Comparison of ENCODE assay signal across 15 cellular contexts in the genomic region with DNA sequence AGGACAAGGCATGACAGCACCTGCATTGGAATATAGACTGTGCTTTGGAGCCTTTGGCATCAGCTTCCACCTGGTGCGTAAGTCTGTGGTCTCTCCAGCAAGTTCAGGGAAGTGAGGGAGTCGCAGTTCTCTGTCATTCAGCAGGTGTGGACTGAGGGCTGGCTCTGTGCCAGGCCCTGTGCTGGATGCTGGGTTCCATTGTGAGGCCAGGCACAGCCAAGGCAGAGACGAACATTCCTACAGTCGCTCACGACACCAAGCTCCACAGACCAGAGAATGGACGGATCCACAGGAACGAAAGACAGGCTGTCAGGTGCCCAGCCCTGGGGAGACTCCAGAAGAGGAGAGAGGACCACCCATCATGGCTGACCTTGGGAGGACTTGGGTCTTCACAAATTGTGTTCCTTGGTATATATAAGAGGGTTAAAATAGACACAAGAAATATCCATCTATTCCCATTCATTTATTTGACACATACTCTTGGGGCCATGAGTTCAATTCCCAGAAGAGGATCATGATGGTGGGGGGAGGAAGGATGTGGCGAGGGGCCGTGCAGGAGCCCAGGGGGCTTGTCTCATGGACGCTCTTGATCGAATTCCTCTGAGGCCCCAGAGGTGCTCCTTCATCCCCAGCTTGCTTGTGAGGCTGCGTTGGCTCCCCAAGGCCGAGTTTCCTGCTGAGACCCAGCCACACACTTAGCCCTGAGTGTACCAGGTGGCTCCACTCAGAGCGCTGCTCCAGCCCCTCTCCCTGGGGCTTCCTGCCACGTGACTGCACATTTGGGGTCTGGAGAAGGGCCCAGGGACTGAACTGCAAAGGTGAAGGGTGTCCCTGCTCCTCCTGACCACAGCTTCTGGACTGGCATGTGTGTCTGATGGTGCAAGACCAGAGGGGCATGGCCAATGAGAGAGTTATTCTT. TPM values are rescaled to one million over a fixed set of nuclear protein-coding genes. Genes with fewer than 3 reads are reported as not detected.
DNase-seq lines count a peak whose midpoint lies in the region; ATAC-seq and TF ChIP-seq lines count a peak whose summit lies in the region.
"Had no signal": no experiment of that assay in that cellular context is flagged by ENCODE, and none has a peak within 500 bp of the region (broad histone marks: within the 10 kb centered on the region; RNA-seq: fewer than 3 reads in every experiment).

No MANE protein-coding gene starts in this region.

- peaks cover 45% of the 10 kb centered on the region for H3K4me1 Mint-ChIP-seq in activated naive CD8-positive, alpha-beta T cell treated with anti-CD3 and anti-CD28 coated beads, Interleukin-2, amount 10 ng/mL, durations not matched to agents 7 days and 5 days

- peak overlapping the region; percentile 85 for H3K4me3 Mint-ChIP-seq in activated naive CD8-positive, alpha-beta T cell treated with anti-CD3 and anti-CD28 coated beads, Interleukin-2, amount 10 ng/mL, durations not matched to agents 7 days and 5 days

- TF ChIP-seq POLR2A in spleen (IDR thresholded peaks at IDR 0.05) = no peak

- H3K27ac ChIP-seq in spleen = peak overlapping the region; percentile 8 to 94 (median 80)
- H3K27ac ChIP-seq: SK-N-MC had no signal

- intact Hi-C loops in spleen (cut with DNase I; ENCODE audit: low total_unique reads) = no loop called here

- POLR2A ChIA-PET in activated naive CD8-positive, alpha-beta T cell treated with anti-CD3 and anti-CD28 coated beads, Interleukin-2, amount 10 ng/mL, durations not matched to agents 7 days and 5 days (lab: Charles Lee) = interaction anchor here (0.6 to 2.4 kb wide), 17 partner anchors 9 to 509 kb away, joined by 3 to 14 read pairs (median 4); a partner anchor contains a TSS

- no peak for ATAC-seq in activated naive CD8-positive, alpha-beta T cell treated with anti-CD3 and anti-CD28 coated beads, Interleukin-2, amount 10 ng/mL, durations not matched to agents 7 days and 5 days (ENCODE audit: low read depth)
- ATAC-seq in GM21381 (IDR thresholded peaks at IDR 0.05; ENCODE audit: unreplicated experiment) = no peak
- ATAC-seq in HG02623 (IDR thresholded peaks at IDR 0.05; ENCODE audit: unreplicated experiment) = no peak

- no peaks in the 10 kb centered on the region for H3K36me3 ChIP-seq in spleen

- in situ Hi-C loops in ACHN (cut with HindIII; ENCODE audit: low pct_ligation_motif_present, low pct_unique_long_range_greater_than_20kb, low sequenced_read_pairs) = no loop called here

- peak; percentile 12 for DNase-seq in NCI-H2107 treated with DMSO at 0.1 percent for 48 hours (lab: John Stamatoyannopoulos, UW; ENCODE audit: unreplicated experiment)
- no peak for DNase-seq in NCI-H2107 (lab: John Stamatoyannopoulos, UW)
- DNase-seq in NCI-H748 treated with DMSO at 0.1 percent for 48 hours (lab: John Stamatoyannopoulos, UW) = peak; percentile 10
- peak; percentile 57 for DNase-seq in activated naive CD8-positive, alpha-beta T cell treated with anti-CD3 and anti-CD28 coated beads, Interleukin-2, amount 10 ng/mL, durations not matched to agents 7 days and 5 days
- DNase-seq in spleen = no peak
- no peak for DNase-seq in ACHN
- DNase-seq: GDM1, mammary epithelial cell, NCI-H1694 treated with DMSO at 0.1 percent for 48 hours had no signal

- no peak for TF ChIP-seq CTCF in spleen (IDR thresholded peaks at IDR 0.05 in 8 of 11, conservative IDR thresholded peaks at IDR 0.05 in 3 of 11)

- no peaks in the 10 kb centered on the region for H3K36me3 Mint-ChIP-seq in activated naive CD8-positive, alpha-beta T cell treated with anti-CD3 and anti-CD28 coated beads, Interleukin-2, amount 10 ng/mL, durations not matched to agents 7 days and 5 days

- peak overlapping the region; percentile 95 for H3K27ac Mint-ChIP-seq in activated naive CD8-positive, alpha-beta T cell treated with anti-CD3 and anti-CD28 coated beads, Interleukin-2, amount 10 ng/mL, durations not matched to agents 7 days and 5 days

- 41 to 56% (median 51%) methylated on average over 13 to 15 of the region's 15 CpGs for WGBS in spleen, 5 donors

- H3K4me1 ChIP-seq in spleen = peaks cover 0 to 74% (median 36%) of the 10 kb centered on the region in 6 donors

- no peaks in the 10 kb centered on the region for H3K27me3 Mint-ChIP-seq in activated naive CD8-positive, alpha-beta T cell treated with anti-CD3 and anti-CD28 coated beads, Interleukin-2, amount 10 ng/mL, durations not matched to agents 7 days and 5 days

- peak overlapping the region in 7 of 8 donors; percentile 2 to 66 (median 22) for H3K4me3 ChIP-seq in spleen
- H3K4me3 ChIP-seq: SK-N-MC had no signal

- peaks cover 0 to 8% (median 0%) of the 10 kb centered on the region in 7 donors for H3K27me3 ChIP-seq in spleen (replicated peaks in 1 of 7)

- H3K9me3 Mint-ChIP-seq in activated naive CD8-positive, alpha-beta T cell treated with anti-CD3 and anti-CD28 coated beads, Interleukin-2, amount 10 ng/mL, durations not matched to agents 7 days and 5 days = no peaks in the 10 kb centered on the region

- no peaks in the 10 kb centered on the region for H3K9me3 ChIP-seq in spleen

RNA-seq across cellular contexts. Expression of a gene that starts 3.5 kb away (rescaled TPM):
- total RNA-seq in activated naive CD8-positive, alpha-beta T cell treated with anti-CD3 and anti-CD28 coated beads, Interleukin-2, amount 10 ng/mL, durations not matched to agents 7 days and 5 days = 10 to 100 TPM; 15.9 to 16.3 TPM
- 10 to 100 TPM in 5 of 7 donors, 1 to 10 TPM in 2; 7.8 to 29.2 (median 14.6) TPM for total RNA-seq in spleen
- polyA plus RNA-seq in spleen = 1 to 10 TPM; 1.2 to 3.5 (median 1.7) TPM
- total RNA-seq: chondrocyte, glomerular endothelial cell, mammary epithelial cell, renal cortical epithelial cell had no signal
- polyA plus RNA-seq: mammary epithelial cell had no signal

Comparison
In these comparisons a context has a peak if more than half of its experiments do, and no peak if none do; other contexts are left out.
1. DNase-seq: peak in NCI-H2107 treated with DMSO at 0.1 percent for 48 hours (single experiment), NCI-H748 treated with DMSO at 0.1 percent for 48 hours (single experiment) and activated naive CD8-positive, alpha-beta T cell treated with anti-CD3 and anti-CD28 coated beads, Interleukin-2, amount 10 ng/mL, durations not matched to agents 7 days and 5 days (single experiment); none in NCI-H2107 (single experiment), spleen (single experiment) and ACHN (single experiment).